ENCODE assay signal across 2 cellular contexts in genomic region chr7:85021090-85021704, GRCh38.
TF ChIP-seq lines count a peak whose summit lies in the region.

No MANE protein-coding gene starts in this region.

TF ChIP-seq in H1, 55 proteins besides CTCF, POLR2A, EP300 and RAD21 (continued from another document):
- TF ChIP-seq USF2 (IDR thresholded peaks at IDR 0.05; ENCODE audit: low read length) (no peak), BCL11A (IDR thresholded peaks at IDR 0.05; ENCODE audit: low read depth in 2 of 2, low read length in 2 of 2) (no peak), CHD7 (IDR thresholded peaks at IDR 0.05; ENCODE audit: insufficient replicate concordance, low read length) (no peak), PHF8 (conservative IDR thresholded peaks at IDR 0.05; ENCODE audit: low read depth, low read length) (no peak), TEAD4 (IDR thresholded peaks at IDR 0.05; ENCODE audit: low read depth, low read length) (no peak), GTF2F1 (IDR thresholded peaks at IDR 0.05; ENCODE audit: borderline replicate concordance, low read depth, low read length) (no peak)

TF ChIP-seq in WTC11, 78 proteins besides CTCF, POLR2A, EP300 and RAD21 (continued from another document):
- TF ChIP-seq FOXP4 (CRISPR knock-in tag; IDR thresholded peaks at IDR 0.05) (no peak), EMX1 (CRISPR knock-in tag; IDR thresholded peaks at IDR 0.05) (no peak), ZNF423 (CRISPR knock-in tag; IDR thresholded peaks at IDR 0.05) (no peak), CBFB (CRISPR knock-in tag; IDR thresholded peaks at IDR 0.05; ENCODE audit: low read depth) (no peak), E2F5 (CRISPR knock-in tag; IDR thresholded peaks at IDR 0.05) (no peak), CREM (CRISPR knock-in tag; IDR thresholded peaks at IDR 0.05) (no peak), NFE2L1 (CRISPR knock-in tag; IDR thresholded peaks at IDR 0.05) (no peak), KAT7 (CRISPR knock-in tag; IDR thresholded peaks at IDR 0.05; ENCODE audit: borderline replicate concordance) (no peak), PRDM15 (CRISPR knock-in tag; IDR thresholded peaks at IDR 0.05) (no peak), SOX15 (CRISPR knock-in tag; IDR thresholded peaks at IDR 0.05) (no peak)
